In the genomic region with DNA sequence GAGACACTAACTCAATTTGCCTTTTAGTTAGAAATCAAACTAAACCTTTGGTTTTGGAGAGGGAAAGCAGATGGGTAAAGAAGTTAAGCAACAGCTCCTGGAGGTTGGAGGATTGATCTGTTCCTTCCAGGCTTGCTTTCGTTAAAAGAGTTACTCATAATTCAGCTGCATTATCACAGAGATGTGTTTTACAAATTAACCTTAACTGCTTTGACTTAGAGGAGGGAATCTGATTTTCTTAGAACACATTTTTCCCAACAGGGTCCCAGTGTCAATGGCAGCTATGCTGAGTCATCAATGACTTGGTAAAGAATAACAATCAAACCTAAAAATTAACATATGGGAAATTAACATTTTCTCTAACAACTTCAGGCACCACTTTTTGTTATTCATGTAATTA, we compare ENCODE assay signal across 1 cellular context.
TF ChIP-seq lines count a peak whose summit lies in the region.

No MANE protein-coding gene starts in this region.

TF ChIP-seq in HepG2, 621 proteins besides CTCF, POLR2A, EP300 and RAD21 (continued from another document):
- TF ChIP-seq HIC2 (CRISPR knock-in tag; IDR thresholded peaks at IDR 0.05; ENCODE audit: low read depth), result no peak
